Comparison of ENCODE assay signal across 24 cellular contexts in the genomic region with DNA sequence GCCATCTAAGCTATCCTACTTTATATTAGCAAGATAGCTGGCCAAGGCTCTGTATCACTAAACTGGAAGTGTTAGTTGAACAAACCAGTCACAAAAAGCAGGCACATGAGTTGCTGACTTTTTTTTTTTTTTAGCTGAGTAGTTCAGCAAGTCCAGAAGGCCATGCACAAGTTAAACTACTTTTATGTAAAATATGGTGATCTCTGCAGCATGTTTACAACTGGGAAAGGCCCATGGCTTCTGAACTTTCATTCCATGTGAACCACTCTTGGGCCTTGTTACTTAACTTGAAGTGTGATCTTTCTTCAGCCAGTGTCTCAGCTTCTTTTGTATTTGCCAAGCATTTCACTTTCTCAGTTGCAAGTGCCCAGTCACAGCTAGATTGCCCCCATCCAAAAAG.
"Had no signal": no experiment of that assay in that cellular context is flagged by ENCODE, and none has a peak within 500 bp of the region (broad histone marks: within the 10 kb centered on the region; RNA-seq: fewer than 3 reads in every experiment).

No MANE protein-coding gene starts in this region.

- H3K4me1 ChIP-seq: parathyroid adenoma had no signal

- H3K27ac Mint-ChIP-seq: activated CD4-positive, alpha-beta memory T cell treated with anti-CD3 and anti-CD28 coated beads, Interleukin-2, amount 10 ng/mL, durations not matched to agents 7 days and 5 days; activated naive CD4-positive, alpha-beta T cell treated with anti-CD3 and anti-CD28 coated beads for 36 hours; activated naive CD8-positive, alpha-beta T cell treated with anti-CD3 and anti-CD28 coated beads, Interleukin-2, amount 50 U/mL, for 24 hours; activated T-cell treated with anti-CD3 and anti-CD28 coated beads, Interleukin-2, amount 50 U/mL, for 24 hours; dendritic cell treated with granulocyte-macrophage colony-stimulating factor and Interleukin-4, amounts not matched to agents 40 ng/mL and 50 ng/mL, for 4 days had no signal

- ATAC-seq: activated naive CD8-positive, alpha-beta T cell treated with anti-CD3 and anti-CD28 coated beads, Interleukin-2, amount 50 U/mL, for 24 hours; left colon; naive thymus-derived CD8-positive, alpha-beta T cell; SK-N-SH treated with all-trans-retinoic acid at 6 μM for 48 hours; stimulated activated naive CD8-positive, alpha-beta T cell treated with anti-CD3 and anti-CD28 coated beads, Interleukin-15, Interleukin-2, amounts not matched to agents 100 U/mL and 50 U/mL, for 24 hours had no signal

- H3K27ac ChIP-seq: parathyroid adenoma had no signal

- H3K36me3 ChIP-seq: esophagus squamous epithelium, transverse colon had no signal

- H3K27me3 Mint-ChIP-seq: activated CD4-positive, alpha-beta memory T cell treated with anti-CD3 and anti-CD28 coated beads, Interleukin-2, amount 10 ng/mL, durations not matched to agents 7 days and 5 days; activated naive CD8-positive, alpha-beta T cell treated with anti-CD3 and anti-CD28 coated beads, Interleukin-2, amount 50 U/mL, for 24 hours; activated T-cell treated with anti-CD3 and anti-CD28 coated beads, Interleukin-2, amount 50 U/mL, for 24 hours; naive thymus-derived CD8-positive, alpha-beta T cell had no signal

- H3K4me3 ChIP-seq: esophagus squamous epithelium, lung, transverse colon had no signal

- H3K9me3 ChIP-seq: esophagus squamous epithelium, transverse colon had no signal

- H3K9me3 Mint-ChIP-seq: activated naive CD4-positive, alpha-beta T cell treated with anti-CD3 and anti-CD28 coated beads for 36 hours; activated T-cell treated with anti-CD3 and anti-CD28 coated beads, Interleukin-2, amount 50 U/mL, for 24 hours had no signal

- H3K27me3 ChIP-seq: esophagus squamous epithelium, transverse colon had no signal

- DNase-seq: activated CD4-positive, alpha-beta memory T cell treated with anti-CD3 and anti-CD28 coated beads, Interleukin-2, amount 10 ng/mL, durations not matched to agents 7 days and 5 days; activated CD4-positive, alpha-beta T cell treated with anti-CD3 and anti-CD28 coated beads for 48 hours; activated CD4-positive, CD25-positive, alpha-beta regulatory T cell; activated naive CD4-positive, alpha-beta T cell treated with anti-CD3 and anti-CD28 coated beads for 36 hours; activated naive CD8-positive, alpha-beta T cell treated with anti-CD3 and anti-CD28 coated beads, Interleukin-2, amount 50 U/mL, for 24 hours; activated T-cell treated with anti-CD3 and anti-CD28 coated beads, Interleukin-2, amount 50 U/mL, for 24 hours; cerebellar nuclear complex; effector CD8-positive, alpha-beta T cell; esophagus squamous epithelium; hippocampal formation; left colon; naive thymus-derived CD8-positive, alpha-beta T cell; SIG-M5; stimulated activated CD4-positive, alpha-beta T cell treated with anti-CD3 and anti-CD28 coated beads, Interleukin-12 subunit alpha, Interleukin-12 subunit beta, amount 100 ng/mL, for 4 hours; stimulated activated CD4-positive, alpha-beta T cell treated with anti-CD3 and anti-CD28 coated beads, Interleukin-1b, Interleukin-23, amount 100 ng/mL, for 48 hours; stimulated activated CD8-positive, alpha-beta memory T cell treated with anti-CD3 and anti-CD28 coated beads, Interleukin-4, amount 100 ng/mL, for 48 hours; stimulated activated naive CD8-positive, alpha-beta T cell treated with anti-CD3 and anti-CD28 coated beads, Interleukin-15, Interleukin-2, amounts not matched to agents 100 U/mL and 50 U/mL, for 24 hours; T-helper 1 cell; T-helper 9 cell; transverse colon had no signal

- H3K4me3 Mint-ChIP-seq: activated CD4-positive, alpha-beta memory T cell treated with anti-CD3 and anti-CD28 coated beads, Interleukin-2, amount 10 ng/mL, durations not matched to agents 7 days and 5 days; activated naive CD4-positive, alpha-beta T cell treated with anti-CD3 and anti-CD28 coated beads for 36 hours; activated naive CD8-positive, alpha-beta T cell treated with anti-CD3 and anti-CD28 coated beads, Interleukin-2, amount 50 U/mL, for 24 hours; activated T-cell treated with anti-CD3 and anti-CD28 coated beads, Interleukin-2, amount 50 U/mL, for 24 hours; dendritic cell treated with granulocyte-macrophage colony-stimulating factor and Interleukin-4, amounts not matched to agents 40 ng/mL and 50 ng/mL, for 4 days had no signal
